Comparison of ENCODE assay signal across 8 cellular contexts in genomic region chr15:85494035-85494793, GRCh38.
DNase-seq lines count a peak whose midpoint lies in the region; ATAC-seq and TF ChIP-seq lines count a peak whose summit lies in the region.

No MANE protein-coding gene starts in this region.

- intact Hi-C loops in Panc1 (cut with micrococcal nuclease; ENCODE audit: unreplicated experiment): no loop called here

- no peaks in the 10 kb centered on the region for H3K27me3 ChIP-seq in Panc1 (ENCODE audit: control insufficient read depth, insufficient read depth, low read length)

- H3K27ac ChIP-seq in Panc1 (ENCODE audit: low read length): no peak overlapping the region

- ATAC-seq in Panc1 (peak; percentile 86), HG02885 (IDR thresholded peaks at IDR 0.05; ENCODE audit: poor library complexity, unreplicated experiment) (no peak)

- no TSS peak for BruUV-seq in Panc1 (replicated peaks; lab: Mats Ljungman, UMichigan)

- H3K4me3 ChIP-seq in Panc1 (ENCODE audit: low read depth in 2 of 2, low read length in 2 of 2) (no peak overlapping the region), fibroblast of pulmonary artery (replicated peaks; ENCODE audit: low read depth, low read length) (no peak overlapping the region)

- H3K4me1 ChIP-seq in Panc1 (ENCODE audit: control insufficient read depth, insufficient read depth, low read length): peaks cover 15% of the 10 kb centered on the region

- in situ Hi-C loops in Panc1 (cut with HindIII; ENCODE audit: low pct_unique_long_range_greater_than_20kb, low sequenced_read_pairs): no loop called here

- H3K36me3 ChIP-seq in Panc1 (ENCODE audit: control insufficient read depth, insufficient read depth, low read length): no peaks in the 10 kb centered on the region

- POLR2A ChIA-PET in Panc1 (lab: Charles Lee): interaction anchor here (0.6 kb wide), 1 partner anchor 174 kb away, joined by 12 read pairs; no protein-coding TSS in a partner anchor

- no peaks in the 10 kb centered on the region for H3K9me3 ChIP-seq in Panc1 (ENCODE audit: control insufficient read depth, insufficient read depth, low read depth, low read length)

- CTCF ChIA-PET in Panc1 (lab: Charles Lee): no interaction called here

- peak; percentile 64 for DNase-seq in GM03348 (ENCODE audit: low spot score)
- DNase-seq in Panc1 (ENCODE audit: low read depth, low spot score): peak; percentile 81
- DNase-seq in fibroblast of pulmonary artery (ENCODE audit: low read depth): peak; percentile 91
- DNase-seq in pulmonary artery endothelial cell (ENCODE audit: low read depth, low spot score): peak; percentile 63
- DNase-seq in DMS 273 treated with DMSO at 0.1 percent for 48 hours (lab: John Stamatoyannopoulos, UW): no peak
- no peak for DNase-seq in GM19238 (ENCODE audit: insufficient read length, low spot score)
- no peak for DNase-seq in HK-2 (ENCODE audit: unreplicated experiment)

- TF ChIP-seq CTCF in Panc1 (IDR thresholded peaks at IDR 0.05) (no peak), fibroblast of pulmonary artery (IDR thresholded peaks at IDR 0.05; ENCODE audit: low read length, missing control alignments) (no peak)

Comparison
In these comparisons a context has a peak if more than half of its experiments do, and no peak if none do; other contexts are left out.
1. DNase-seq: peak in GM03348 (single experiment), Panc1 (single experiment), fibroblast of pulmonary artery (single experiment) and pulmonary artery endothelial cell (single experiment); none in DMS 273 treated with DMSO at 0.1 percent for 48 hours (single experiment), GM19238 (single experiment) and HK-2 (single experiment).